In the genomic region with DNA sequence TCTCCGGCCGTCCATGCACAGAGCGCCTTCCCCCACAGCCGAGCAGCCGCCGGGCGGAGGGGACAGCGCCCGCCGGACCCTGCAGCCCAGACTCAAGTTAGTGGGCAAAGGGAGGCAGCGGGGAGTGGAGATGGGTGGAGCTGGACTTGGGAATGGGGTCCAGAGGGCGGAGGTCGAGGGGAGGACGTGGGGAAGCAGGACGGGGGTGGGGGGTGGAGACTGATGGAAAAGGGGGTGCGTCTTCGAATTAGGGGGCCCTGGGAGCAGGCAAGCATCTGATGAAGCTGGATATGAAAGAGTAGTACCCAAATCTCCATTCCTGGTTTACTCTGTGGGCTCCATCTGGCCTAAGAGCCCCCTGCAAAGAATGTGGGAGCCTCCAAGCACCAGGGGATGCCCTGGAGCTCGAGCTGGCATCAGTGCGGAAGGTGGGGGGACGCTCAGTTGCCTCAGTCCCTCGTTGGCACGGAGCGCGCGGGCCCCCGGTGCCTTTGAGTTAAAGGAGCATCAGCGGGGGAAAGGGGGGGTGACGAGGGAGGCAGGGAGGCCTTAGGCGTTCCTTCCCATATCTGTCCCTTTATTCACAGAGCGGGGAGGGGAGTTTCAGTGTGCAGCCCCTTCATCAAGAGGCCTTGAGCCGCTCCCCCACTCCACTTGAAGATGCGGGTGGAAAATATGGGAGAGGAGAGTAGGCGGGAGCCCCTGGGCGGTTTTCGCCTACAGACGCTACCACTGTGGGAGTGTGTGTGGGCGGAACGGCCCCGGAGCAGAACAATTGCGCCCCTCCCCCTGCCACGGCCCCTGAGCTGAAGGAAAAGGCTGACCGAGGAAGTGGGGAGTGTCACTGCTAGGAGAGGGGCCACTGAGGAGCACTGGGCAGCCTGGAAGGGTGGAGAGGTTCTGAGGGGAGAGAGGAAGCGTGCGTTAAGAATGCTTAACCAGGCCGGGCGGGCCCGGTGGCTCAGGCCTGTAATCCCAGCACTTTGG, we compare ENCODE assay signal across 9 cellular contexts. TPM values are rescaled to one million over a fixed set of nuclear protein-coding genes. Genes with fewer than 3 reads are reported as not detected.
DNase-seq lines count a peak whose midpoint lies in the region; ATAC-seq and TF ChIP-seq lines count a peak whose summit lies in the region.
"Had no signal": no experiment of that assay in that cellular context is flagged by ENCODE, and none has a peak within 500 bp of the region (broad histone marks: within the 10 kb centered on the region; RNA-seq: fewer than 3 reads in every experiment).

No MANE protein-coding gene starts in this region.

- peaks cover 15% of the 10 kb centered on the region for H3K36me3 ChIP-seq in ectodermal cell (ENCODE audit: control insufficient read depth, insufficient read depth, low read length)

- peak overlapping the region; percentile 94 for H3K4me3 Mint-ChIP-seq in CD4-positive, alpha-beta T cell

- H3K27me3 Mint-ChIP-seq in CD4-positive, alpha-beta T cell: no peaks in the 10 kb centered on the region

- no peaks in the 10 kb centered on the region for H3K27me3 ChIP-seq in CD4-positive, alpha-beta T cell (ENCODE audit: control insufficient read depth, insufficient read depth, low read length)
- no peaks in the 10 kb centered on the region for H3K27me3 ChIP-seq in ectodermal cell (ENCODE audit: control insufficient read depth, insufficient read depth, low read length, poor library complexity, severe bottlenecking)

- ATAC-seq in CD4-positive, alpha-beta T cell (ENCODE audit: poor library complexity): no peak
- ATAC-seq in HG03108 (IDR thresholded peaks at IDR 0.05; ENCODE audit: unreplicated experiment) (no peak), HG03520 (IDR thresholded peaks at IDR 0.05; ENCODE audit: unreplicated experiment) (no peak)

- CTCF ChIA-PET in CD4-positive, alpha-beta T cell (lab: Charles Lee): interaction anchor here (0.5 to 7.6 kb wide), 4 partner anchors 19 to 161 kb away, joined by 4 to 67 read pairs (median 26); a partner anchor contains a TSS

- no peaks in the 10 kb centered on the region for H3K9me3 Mint-ChIP-seq in CD4-positive, alpha-beta T cell

- peaks cover 34% of the 10 kb centered on the region for H3K4me1 ChIP-seq in ectodermal cell (ENCODE audit: control insufficient read depth, insufficient read depth, low read length)

- DNase-seq in CD4-positive, alpha-beta T cell: peak in 6 of 10 experiments; percentile 30 to 50 (median 37)
- peak; percentile 46 to 74 for DNase-seq in Kasumi-1 (lab: John Stamatoyannopoulos, UW)
- peak; percentile 68 for DNase-seq in activated CD4-positive, alpha-beta T cell treated with anti-CD3 and anti-CD28 coated beads for 48 hours
- DNase-seq in lower leg skin (ENCODE audit: low spot score in 2 of 2): peak; percentile 73 to 96
- DNase-seq in stimulated activated CD8-positive, alpha-beta memory T cell treated with anti-CD3 and anti-CD28 coated beads, Interleukin-15, amount 100 ng/mL, for 4 hours (ENCODE audit: low read depth in 2 of 2): peak; percentile 38 to 42

- H3K36me3 Mint-ChIP-seq in CD4-positive, alpha-beta T cell (ENCODE audit: low read depth): peaks cover 62% of the 10 kb centered on the region

- POLR2A ChIA-PET in CD4-positive, alpha-beta T cell (lab: Charles Lee): interaction anchor here (0.5 to 14.4 kb wide), 6 partner anchors 9 to 933 kb away, joined by 3 to 344 read pairs (median 12); a partner anchor contains a TSS

- TF ChIP-seq CTCF in CD4-positive, alpha-beta T cell (IDR thresholded peaks at IDR 0.05): no peak
- no peak for TF ChIP-seq CTCF in lower leg skin (IDR thresholded peaks at IDR 0.05)

- H3K9me3 ChIP-seq in CD4-positive, alpha-beta T cell (ENCODE audit: control insufficient read depth, low read length): no peaks in the 10 kb centered on the region
- no peaks in the 10 kb centered on the region for H3K9me3 ChIP-seq in ectodermal cell (ENCODE audit: control insufficient read depth, low read length)

- 1% methylated on average over 47 of the region's 47 CpGs for WGBS in ectodermal cell, 2 experiments
- WGBS in lower leg skin, 2 donors: 1 to 2% methylated on average over 47 of the region's 47 CpGs

- H3K27ac Mint-ChIP-seq in CD4-positive, alpha-beta T cell: peak overlapping the region; percentile 98

- H3K4me3 ChIP-seq in ectodermal cell (ENCODE audit: insufficient read depth, low read depth, low read length) (peak overlapping the region; percentile 61), lower leg skin (ENCODE audit: low read depth, poor library complexity, severe bottlenecking) (peak overlapping the region; percentile 77)

- H3K4me1 Mint-ChIP-seq in CD4-positive, alpha-beta T cell (ENCODE audit: low read depth): peaks cover 75% of the 10 kb centered on the region

- intact Hi-C loops in CD4-positive, alpha-beta T cell (cut with DNase I, micrococcal nuclease): loop anchor here in 1 of 2 experiments (1.0 to 10.0 kb wide), 2 partner anchors 10 to 455 kb away; a partner anchor contains a TSS
- intact Hi-C loops in lower leg skin (cut with DNase I; ENCODE audit: low total_unique reads): no loop called here

- TF ChIP-seq POLR2A in lower leg skin (IDR thresholded peaks at IDR 0.05): no peak

- H3K27ac ChIP-seq in CD4-positive, alpha-beta T cell (ENCODE audit: low read depth, low read length): peak overlapping the region; percentile 67
- H3K27ac ChIP-seq in ectodermal cell (ENCODE audit: insufficient read depth, low read depth, low read length, poor library complexity, severe bottlenecking): peak overlapping the region; percentile 50

RNA-seq across cellular contexts. Expression of a gene that starts 0.6 kb away (rescaled TPM):
- 1 to 10 TPM; 4.8 to 6.1 TPM for total RNA-seq in CD4-positive, alpha-beta T cell
- polyA plus RNA-seq in ectodermal cell (2013, experiment 1 of 4): 40.2 TPM
- 37.0 TPM for polyA plus RNA-seq in ectodermal cell (2013, experiment 2 of 4)
- 30.3 TPM for polyA plus RNA-seq in ectodermal cell (2013, experiment 3 of 4)
- polyA plus RNA-seq in ectodermal cell (2013, experiment 4 of 4): 35.0 TPM
- total RNA-seq in lower leg skin: 10 to 100 TPM; 44.1 to 89.6 (median 64.6) TPM

RNA-seq across cellular contexts. Expression of a gene that starts 11.0 kb away (rescaled TPM):
- 1 to 10 TPM; 7.2 to 9.9 TPM for total RNA-seq in CD4-positive, alpha-beta T cell
- polyA plus RNA-seq in ectodermal cell (2013, experiment 1 of 4): 41.2 TPM
- 39.3 TPM for polyA plus RNA-seq in ectodermal cell (2013, experiment 2 of 4)
- polyA plus RNA-seq in ectodermal cell (2013, experiment 3 of 4): 31.8 TPM
- 33.9 TPM for polyA plus RNA-seq in ectodermal cell (2013, experiment 4 of 4)
- 1 to 10 TPM; 7.0 to 9.2 (median 7.9) TPM for total RNA-seq in lower leg skin

RNA-seq across cellular contexts. Expression of a gene that starts 21.6 kb away (rescaled TPM):
- total RNA-seq in CD4-positive, alpha-beta T cell: 100 to 1,000 TPM; 133 to 144 TPM
- 37.1 TPM for polyA plus RNA-seq in ectodermal cell (2013, experiment 1 of 4)
- 30.5 TPM for polyA plus RNA-seq in ectodermal cell (2013, experiment 2 of 4)
- 23.2 TPM for polyA plus RNA-seq in ectodermal cell (2013, experiment 3 of 4)
- polyA plus RNA-seq in ectodermal cell (2013, experiment 4 of 4): 26.4 TPM
- 100 to 1,000 TPM; 105 to 210 (median 129) TPM for total RNA-seq in lower leg skin

RNA-seq across cellular contexts. Expression of a gene that starts 38.7 kb away (rescaled TPM):
- total RNA-seq in CD4-positive, alpha-beta T cell: 1 to 10 TPM; 6.6 to 8.5 TPM
- polyA plus RNA-seq in ectodermal cell (2013, experiment 1 of 4): 50.3 TPM
- 72.1 TPM for polyA plus RNA-seq in ectodermal cell (2013, experiment 2 of 4)
- 49.3 TPM for polyA plus RNA-seq in ectodermal cell (2013, experiment 3 of 4)
- polyA plus RNA-seq in ectodermal cell (2013, experiment 4 of 4): 64.2 TPM
- total RNA-seq in lower leg skin: 100 to 1,000 TPM in 2 of 4 donors, 10 to 100 TPM in 2; 93.4 to 156 (median 101) TPM

RNA-seq across cellular contexts. Expression of a gene that starts 39.6 kb away (rescaled TPM):
- 1 to 10 TPM; 1.0 to 1.1 TPM for total RNA-seq in CD4-positive, alpha-beta T cell
- polyA plus RNA-seq in ectodermal cell (2013, experiment 1 of 4): not detected
- 0.50 TPM for polyA plus RNA-seq in ectodermal cell (2013, experiment 2 of 4)
- polyA plus RNA-seq in ectodermal cell (2013, experiment 3 of 4): not detected
- not detected for polyA plus RNA-seq in ectodermal cell (2013, experiment 4 of 4)
- total RNA-seq in lower leg skin: 1 to 10 TPM in 1 of 4 donors, under 1 TPM in 2, not detected in 1; 0.30 to 2.0 (median 0.39) TPM
- total RNA-seq: NCI-H460 had no signal

Comparison
In these comparisons a context has a peak if more than half of its experiments do, and no peak if none do; other contexts are left out.
1. RNA of a gene that starts 0.6 kb away (total RNA-seq): 44.1 to 89.6 TPM in lower leg skin; 4.8 to 6.1 TPM in CD4-positive, alpha-beta T cell; every median in the first group is over 4 times any median in the second.
2. Peak in every context shown above with its lines, with median percentiles within 50 percentile points of each other: DNase-seq.